ENCODE assay signal across 1 cellular context in the genomic region with DNA sequence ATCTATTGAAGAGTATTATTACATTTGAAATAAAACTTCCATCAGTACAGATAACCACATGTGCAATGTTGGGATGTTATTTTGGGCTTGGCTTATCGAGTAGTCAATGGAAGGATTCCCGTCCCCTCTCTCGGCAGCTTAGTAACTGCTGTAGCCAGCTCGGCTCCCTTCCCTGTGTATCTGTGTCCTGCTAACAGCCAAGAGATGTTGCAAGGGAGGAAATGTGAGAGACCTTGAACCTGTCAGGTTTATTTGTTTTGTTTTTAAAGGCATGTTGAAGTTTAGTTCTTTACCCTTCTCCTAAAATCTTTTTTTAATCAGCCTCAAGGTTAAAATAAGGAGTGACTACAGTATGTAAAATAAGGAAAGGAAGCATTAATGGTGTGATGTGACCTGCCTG.
TF ChIP-seq lines count a peak whose summit lies in the region.

No MANE protein-coding gene starts in this region.

TF ChIP-seq in WTC11, 78 proteins besides CTCF, POLR2A, EP300 and RAD21:
- peak; percentile 48 for TF ChIP-seq GABPB1 (CRISPR knock-in tag; IDR thresholded peaks at IDR 0.05)
- TF ChIP-seq, protein P1, sequence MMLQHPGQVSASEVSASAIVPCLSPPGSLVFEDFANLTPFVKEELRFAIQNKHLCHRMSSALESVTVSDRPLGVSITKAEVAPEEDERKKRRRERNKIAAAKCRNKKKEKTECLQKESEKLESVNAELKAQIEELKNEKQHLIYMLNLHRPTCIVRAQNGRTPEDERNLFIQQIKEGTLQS (CRISPR knock-in tag; conservative IDR thresholded peaks at IDR 0.05), result no peak
